In the genomic region with DNA sequence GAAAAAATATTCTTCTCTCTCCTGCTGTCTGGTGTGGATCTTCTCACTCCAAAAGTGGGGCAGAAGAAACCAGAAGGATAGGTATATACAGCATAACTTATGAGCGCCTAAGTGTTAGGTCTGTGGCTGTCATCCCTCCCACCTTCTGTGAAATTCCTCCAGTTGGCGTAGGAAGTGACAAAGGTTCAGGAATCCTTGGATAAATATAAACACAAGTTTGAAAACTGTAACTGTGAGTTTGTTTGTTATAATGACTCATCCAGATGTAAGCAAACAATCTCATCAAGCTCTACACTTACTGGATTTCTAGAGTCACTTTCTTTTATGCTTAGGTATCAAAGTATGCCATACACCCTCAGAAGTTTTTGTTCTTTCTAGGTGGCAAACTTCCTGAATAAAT, we compare ENCODE assay signal across 20 cellular contexts.
DNase-seq lines count a peak whose midpoint lies in the region; ATAC-seq, FAIRE-seq and TF ChIP-seq lines count a peak whose summit lies in the region.
"Had no signal": no experiment of that assay in that cellular context is flagged by ENCODE, and none has a peak within 500 bp of the region (broad histone marks: within the 10 kb centered on the region; RNA-seq: fewer than 3 reads in every experiment).

No MANE protein-coding gene starts in this region.

- peak; percentile 72 for DNase-seq in Caki2 (ENCODE audit: low read depth)
- peak; percentile 16 for DNase-seq in HuH-7 (ENCODE audit: low spot score)
- peak; percentile 26 for DNase-seq in adipocyte (ENCODE audit: low read depth)
- DNase-seq in left lung, result no peak
- no peak for DNase-seq in NCI-H2227 (lab: John Stamatoyannopoulos, UW; ENCODE audit: unreplicated experiment)
- DNase-seq in RCC 7860 (ENCODE audit: low spot score), result no peak
- DNase-seq: ACHN; activated CD4-positive, alpha-beta T cell treated with anti-CD3 and anti-CD28 coated beads, Interleukin-2, amount 10 ng/mL, durations not matched to agents 24 days and 14 days; activated naive CD4-positive, alpha-beta T cell treated with anti-CD3 and anti-CD28 coated beads for 36 hours; CD4-positive, alpha-beta T cell; DND-41; islet precursor cell; MV-4-11; NCI-H2081; NCI-H526; SK-N-SH; stimulated activated naive CD4-positive, alpha-beta T cell had no signal

- TF ChIP-seq CTCF in left lung (IDR thresholded peaks at IDR 0.05), result no peak

- H3K27me3 ChIP-seq in adipocyte (replicated peaks; ENCODE audit: control insufficient read depth, insufficient read depth, low read length) (no peaks in the 10 kb centered on the region), left lung (no peaks in the 10 kb centered on the region)
- H3K27me3 ChIP-seq: tibial nerve had no signal

- H3K4me1 ChIP-seq in adipocyte (ENCODE audit: control insufficient read depth, insufficient read depth, low read length) (no peaks in the 10 kb centered on the region), left lung (no peaks in the 10 kb centered on the region)
- H3K4me1 ChIP-seq: tibial nerve had no signal

- ATAC-seq in left lung (peak; percentile 31), HG02759 (IDR thresholded peaks at IDR 0.05; ENCODE audit: unreplicated experiment) (no peak), HG03571 (IDR thresholded peaks at IDR 0.05; ENCODE audit: unreplicated experiment) (no peak)

- H3K4me3 ChIP-seq in adipocyte (ENCODE audit: low read length), result no peak overlapping the region
- H3K4me3 ChIP-seq in left lung, result no peak overlapping the region
- H3K4me3 ChIP-seq: tibial nerve had no signal

- no peak overlapping the region for H3K9ac ChIP-seq in adipocyte (ENCODE audit: low read length)
- H3K9ac ChIP-seq: SK-N-SH had no signal

- in situ Hi-C loops in Caki2 (cut with HindIII; ENCODE audit: low pct_unique_long_range_greater_than_20kb, low sequenced_read_pairs), result no loop called here

- no peak for FAIRE-seq in RCC 7860 (lab: Jason Lieb, UNC)

- no peaks in the 10 kb centered on the region for H3K36me3 ChIP-seq in adipocyte (ENCODE audit: control insufficient read depth, insufficient read depth, low read length, severe bottlenecking)
- H3K36me3 ChIP-seq in left lung, result no peaks in the 10 kb centered on the region
- H3K36me3 ChIP-seq: tibial nerve had no signal

- intact Hi-C loops in left lung (cut with DNase I), result no loop called here

- H3K9me3 ChIP-seq in adipocyte (ENCODE audit: control insufficient read depth, low read length) (no peaks in the 10 kb centered on the region), left lung (no peaks in the 10 kb centered on the region)
- H3K9me3 ChIP-seq: SK-N-SH, tibial nerve had no signal

- no peak overlapping the region for H3K27ac ChIP-seq in left lung
- H3K27ac ChIP-seq: tibial nerve had no signal

Comparison
In these comparisons a context has a peak if more than half of its experiments do, and no peak if none do; other contexts are left out.
1. DNase-seq: peak in Caki2 (single experiment), HuH-7 (single experiment) and adipocyte (single experiment); none in left lung (0 of 2), NCI-H2227 (single experiment) and RCC 7860 (single experiment).